22 cellular contexts compared by ENCODE assay signal in the genomic region with DNA sequence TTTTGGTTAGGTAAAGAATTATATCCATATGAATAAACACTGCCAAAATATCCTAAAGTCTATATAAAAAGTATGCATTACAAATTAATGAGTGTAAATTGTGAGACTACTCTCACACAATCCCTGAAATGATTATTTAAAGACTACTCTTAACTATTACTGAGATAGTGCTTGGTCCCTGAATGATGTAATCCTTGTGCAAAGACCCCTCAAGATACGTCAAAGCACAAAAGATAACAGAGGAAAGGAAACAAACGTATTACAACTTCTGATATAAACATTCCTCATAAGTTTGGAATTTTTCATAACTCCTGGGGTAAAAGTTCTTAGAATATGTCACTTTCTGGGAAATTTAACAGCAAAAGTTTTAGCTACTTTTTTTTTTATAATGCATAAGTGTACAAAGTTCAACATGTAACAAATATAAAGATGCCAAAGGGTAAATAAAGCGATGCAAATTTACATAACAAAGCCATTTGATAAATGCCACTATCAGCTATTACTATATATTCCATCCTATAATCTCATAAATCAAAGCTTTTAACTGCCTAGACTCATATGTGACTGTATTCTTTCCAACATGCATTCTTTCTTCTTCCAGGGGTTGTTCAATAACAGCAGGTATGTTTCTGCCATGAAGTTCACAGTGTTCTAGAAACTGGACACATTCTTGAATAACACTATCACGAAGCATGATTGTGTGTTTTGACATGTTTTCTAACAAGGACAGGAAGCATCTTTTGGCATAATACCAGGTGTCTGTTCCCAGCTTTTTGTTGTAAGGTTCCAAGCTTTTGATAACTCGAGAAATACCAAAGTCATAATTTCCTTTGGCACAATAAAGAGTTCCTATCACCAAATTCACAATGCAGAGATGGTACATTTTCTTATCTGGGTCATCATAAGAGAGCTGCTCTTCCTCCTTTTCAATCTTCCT.
DNase-seq lines count a peak whose midpoint lies in the region; ATAC-seq, FAIRE-seq and TF ChIP-seq lines count a peak whose summit lies in the region.
"Had no signal": no experiment of that assay in that cellular context is flagged by ENCODE, and none has a peak within 500 bp of the region (broad histone marks: within the 10 kb centered on the region; RNA-seq: fewer than 3 reads in every experiment).

No MANE protein-coding gene starts in this region.

- H2AFZ ChIP-seq in astrocyte (ENCODE audit: low read depth, low read length): no peak overlapping the region
- H2AFZ ChIP-seq in smooth muscle cell (ENCODE audit: low read depth): no peak overlapping the region
- H2AFZ ChIP-seq: neural progenitor cell had no signal

- no peak for ATAC-seq in natural killer cell treated with Interleukin-12 subunit alpha and Interleukin-12 subunit beta and Interleukin-15 and Interleukin-18, amount 100 ng/mL, for 72 hours
- no peak for ATAC-seq in HG03565 (IDR thresholded peaks at IDR 0.05; ENCODE audit: unreplicated experiment)
- ATAC-seq in HG03354 (IDR thresholded peaks at IDR 0.05; ENCODE audit: poor library complexity, severe bottlenecking, unreplicated experiment): no peak
- ATAC-seq: effector memory CD8-positive, alpha-beta T cell; left ventricle myocardium superior; SK-N-SH treated with all-trans-retinoic acid at 6 μM for 48 hours; WTC11 had no signal

- H4K20me1 ChIP-seq in astrocyte (ENCODE audit: insufficient read depth, low read length): no peaks in the 10 kb centered on the region
- no peaks in the 10 kb centered on the region for H4K20me1 ChIP-seq in smooth muscle cell (ENCODE audit: low read depth)

- H3K4me3 ChIP-seq in astrocyte (ENCODE audit: insufficient read depth, low read depth, low read length) (no peak overlapping the region), fibroblast of the aortic adventitia (ENCODE audit: low read depth, low read length) (no peak overlapping the region), smooth muscle cell (no peak overlapping the region)
- H3K4me3 ChIP-seq: esophagus squamous epithelium, neural progenitor cell, transverse colon had no signal

- H3K27ac ChIP-seq in astrocyte (ENCODE audit: low read depth, low read length) (no peak overlapping the region), smooth muscle cell (ENCODE audit: low read depth) (peak overlapping the region; percentile 18)
- H3K27ac ChIP-seq: esophagus squamous epithelium, neural progenitor cell, RWPE1, transverse colon had no signal

- DNase-seq in NCI-H226: peak; percentile 16
- no peak for DNase-seq in astrocyte (ENCODE audit: low read depth)
- DNase-seq in fibroblast of the aortic adventitia (ENCODE audit: low read depth): peak; percentile 82
- DNase-seq in smooth muscle cell (lab: John Stamatoyannopoulos, UW; ENCODE audit: unreplicated experiment): no peak
- no peak for DNase-seq in natural killer cell treated with Interleukin-12 subunit alpha and Interleukin-12 subunit beta and Interleukin-15 and Interleukin-18, amount 100 ng/mL, for 72 hours (ENCODE audit: low spot score)
- DNase-seq: activated CD4-positive, alpha-beta T cell treated with anti-CD3 and anti-CD28 coated beads, Interleukin-2, amount 50 U/mL, for 4 hours; DMS53; effector memory CD8-positive, alpha-beta T cell; esophagus squamous epithelium; islet precursor cell; left ventricle myocardium superior; NCI-H187; NCI-H69; transverse colon had no signal

- H3K36me3 ChIP-seq in astrocyte (ENCODE audit: insufficient read depth, low read length): no peaks in the 10 kb centered on the region
- H3K36me3 ChIP-seq in smooth muscle cell (ENCODE audit: low read depth): no peaks in the 10 kb centered on the region
- H3K36me3 ChIP-seq: esophagus squamous epithelium, neural progenitor cell, transverse colon had no signal

- H3K27me3 ChIP-seq in astrocyte (ENCODE audit: insufficient read depth, low read length) (no peaks in the 10 kb centered on the region), smooth muscle cell (ENCODE audit: low read depth) (no peaks in the 10 kb centered on the region)
- H3K27me3 ChIP-seq: esophagus squamous epithelium, neural progenitor cell, transverse colon had no signal

- H3K36me3 Mint-ChIP-seq in astrocyte (ENCODE audit: low read depth, unreplicated experiment): peaks cover 9% of the 10 kb centered on the region
- H3K36me3 Mint-ChIP-seq in natural killer cell treated with Interleukin-12 subunit alpha and Interleukin-12 subunit beta and Interleukin-15 and Interleukin-18, amount 100 ng/mL, for 72 hours: peaks cover 4% of the 10 kb centered on the region
- H3K36me3 Mint-ChIP-seq: activated naive CD8-positive, alpha-beta T cell had no signal

- peaks cover 8% of the 10 kb centered on the region for H3K9me3 Mint-ChIP-seq in astrocyte (ENCODE audit: unreplicated experiment)
- H3K9me3 Mint-ChIP-seq in natural killer cell treated with Interleukin-12 subunit alpha and Interleukin-12 subunit beta and Interleukin-15 and Interleukin-18, amount 100 ng/mL, for 72 hours: no peaks in the 10 kb centered on the region

- H3K4me2 ChIP-seq in astrocyte (ENCODE audit: low read length): no peak overlapping the region
- H3K4me2 ChIP-seq in smooth muscle cell: no peak overlapping the region
- H3K4me2 ChIP-seq: neural progenitor cell had no signal

- H3F3A ChIP-seq in smooth muscle cell (ENCODE audit: low read depth): peaks cover 4% of the 10 kb centered on the region

- H3K9ac ChIP-seq in astrocyte (ENCODE audit: low read length) (no peak overlapping the region), smooth muscle cell (ENCODE audit: low read depth) (no peak overlapping the region)
- H3K9ac ChIP-seq: neural progenitor cell had no signal

- no peaks in the 10 kb centered on the region for H3K79me2 ChIP-seq in astrocyte (ENCODE audit: insufficient read depth, low read length)
- no peaks in the 10 kb centered on the region for H3K79me2 ChIP-seq in smooth muscle cell (ENCODE audit: low read depth)

- H3K4me1 ChIP-seq in astrocyte (ENCODE audit: insufficient read depth, low read length) (peaks cover 2% of the 10 kb centered on the region), smooth muscle cell (ENCODE audit: low read depth) (peaks cover 4% of the 10 kb centered on the region)
- H3K4me1 ChIP-seq: neural progenitor cell had no signal

- H3K27me3 Mint-ChIP-seq in astrocyte (ENCODE audit: low read depth, unreplicated experiment): no peaks in the 10 kb centered on the region
- H3K27me3 Mint-ChIP-seq in natural killer cell treated with Interleukin-12 subunit alpha and Interleukin-12 subunit beta and Interleukin-15 and Interleukin-18, amount 100 ng/mL, for 72 hours: no peaks in the 10 kb centered on the region
- H3K27me3 Mint-ChIP-seq: effector memory CD8-positive, alpha-beta T cell had no signal

- WGBS in smooth muscle cell (ENCODE audit: low lambda C conversion rate): 72% methylated on average over 5 of the region's 5 CpGs

- H3K4me3 Mint-ChIP-seq in astrocyte (ENCODE audit: unreplicated experiment): no peak overlapping the region
- H3K4me3 Mint-ChIP-seq in natural killer cell treated with Interleukin-12 subunit alpha and Interleukin-12 subunit beta and Interleukin-15 and Interleukin-18, amount 100 ng/mL, for 72 hours: no peak overlapping the region

- no peaks in the 10 kb centered on the region for H3K9me3 ChIP-seq in astrocyte (ENCODE audit: insufficient read depth, low read depth, low read length)
- H3K9me3 ChIP-seq in smooth muscle cell (replicated peaks; ENCODE audit: low read depth): peaks cover 4% of the 10 kb centered on the region
- H3K9me3 ChIP-seq: esophagus squamous epithelium, transverse colon had no signal

- no peak overlapping the region for H3K27ac Mint-ChIP-seq in astrocyte (ENCODE audit: unreplicated experiment)
- H3K27ac Mint-ChIP-seq in natural killer cell treated with Interleukin-12 subunit alpha and Interleukin-12 subunit beta and Interleukin-15 and Interleukin-18, amount 100 ng/mL, for 72 hours: no peak overlapping the region
- H3K27ac Mint-ChIP-seq: activated naive CD8-positive, alpha-beta T cell; activated T-helper 2 cell treated with anti-CD3 and anti-CD28 coated beads, Interferon-gamma antibody, Interleukin-2, Interleukin-4, amounts not matched to agents 10 μg/mL and 5 μg/mL and 100 μg/mL, durations not matched to agents 14 hours and 24 hours and 36 hours; neural progenitor cell; WTC11 had no signal

- peaks cover 2% of the 10 kb centered on the region for H3K4me1 Mint-ChIP-seq in astrocyte (ENCODE audit: low read depth, unreplicated experiment)
- peaks cover 10 to 15% of the 10 kb centered on the region in 2 donors for H3K4me1 Mint-ChIP-seq in natural killer cell treated with Interleukin-12 subunit alpha and Interleukin-12 subunit beta and Interleukin-15 and Interleukin-18, amount 100 ng/mL, for 72 hours (ENCODE audit: low read depth in 2 of 2)
- H3K4me1 Mint-ChIP-seq: WTC11 had no signal

- TF ChIP-seq CTCF in astrocyte (IDR thresholded peaks at IDR 0.05; ENCODE audit: insufficient read depth, low read depth, low read length) (no peak), fibroblast of the aortic adventitia (IDR thresholded peaks at IDR 0.05; ENCODE audit: insufficient read depth, low read length) (no peak), smooth muscle cell (IDR thresholded peaks at IDR 0.05; ENCODE audit: borderline replicate concordance, insufficient read depth, poor library complexity, severe bottlenecking) (no peak)

- FAIRE-seq in astrocyte (lab: Jason Lieb, UNC): peak; percentile 32

Comparison
In these comparisons a context has a peak if more than half of its experiments do, and no peak if none do; other contexts are left out.
1. DNase-seq: peak in NCI-H226 (single experiment) and fibroblast of the aortic adventitia (single experiment); none in astrocyte (single experiment), smooth muscle cell (single experiment) and natural killer cell treated with Interleukin-12 subunit alpha and Interleukin-12 subunit beta and Interleukin-15 and Interleukin-18, amount 100 ng/mL, for 72 hours (single experiment).